Comparison of ENCODE assay signal across 1 cellular context in the genomic region with DNA sequence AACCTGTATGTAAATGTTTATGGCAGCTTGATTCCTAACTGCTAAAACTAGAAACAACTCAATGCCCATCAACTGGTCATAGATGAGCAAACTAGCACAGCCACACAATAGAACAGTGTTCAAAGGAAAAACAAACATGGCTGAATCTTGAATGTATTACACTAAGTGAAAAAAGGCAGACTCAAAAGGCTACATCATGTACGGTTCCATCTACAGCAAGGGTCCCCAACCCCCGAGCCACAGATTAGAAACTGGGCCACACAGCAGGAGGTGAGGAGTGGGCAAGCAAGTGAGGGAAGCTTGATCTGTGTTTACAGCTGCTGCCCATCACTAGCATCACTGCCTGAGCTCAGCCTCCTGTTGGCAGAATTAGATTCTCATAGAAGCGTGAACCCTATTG.
TF ChIP-seq lines count a peak whose summit lies in the region.

No MANE protein-coding gene starts in this region.

TF ChIP-seq in WTC11, 78 proteins besides CTCF, POLR2A, EP300 and RAD21 (continued from another document):
- TF ChIP-seq, protein P1, sequence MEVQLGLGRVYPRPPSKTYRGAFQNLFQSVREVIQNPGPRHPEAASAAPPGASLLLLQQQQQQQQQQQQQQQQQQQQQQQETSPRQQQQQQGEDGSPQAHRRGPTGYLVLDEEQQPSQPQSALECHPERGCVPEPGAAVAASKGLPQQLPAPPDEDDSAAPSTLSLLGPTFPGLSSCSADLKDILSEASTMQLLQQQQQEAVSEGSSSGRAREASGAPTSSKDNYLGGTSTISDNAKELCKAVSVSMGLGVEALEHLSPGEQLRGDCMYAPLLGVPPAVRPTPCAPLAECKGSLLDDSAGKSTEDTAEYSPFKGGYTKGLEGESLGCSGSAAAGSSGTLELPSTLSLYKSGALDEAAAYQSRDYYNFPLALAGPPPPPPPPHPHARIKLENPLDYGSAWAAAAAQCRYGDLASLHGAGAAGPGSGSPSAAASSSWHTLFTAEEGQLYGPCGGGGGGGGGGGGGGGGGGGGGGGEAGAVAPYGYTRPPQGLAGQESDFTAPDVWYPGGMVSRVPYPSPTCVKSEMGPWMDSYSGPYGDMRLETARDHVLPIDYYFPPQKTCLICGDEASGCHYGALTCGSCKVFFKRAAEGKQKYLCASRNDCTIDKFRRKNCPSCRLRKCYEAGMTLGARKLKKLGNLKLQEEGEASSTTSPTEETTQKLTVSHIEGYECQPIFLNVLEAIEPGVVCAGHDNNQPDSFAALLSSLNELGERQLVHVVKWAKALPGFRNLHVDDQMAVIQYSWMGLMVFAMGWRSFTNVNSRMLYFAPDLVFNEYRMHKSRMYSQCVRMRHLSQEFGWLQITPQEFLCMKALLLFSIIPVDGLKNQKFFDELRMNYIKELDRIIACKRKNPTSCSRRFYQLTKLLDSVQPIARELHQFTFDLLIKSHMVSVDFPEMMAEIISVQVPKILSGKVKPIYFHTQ (CRISPR knock-in tag; IDR thresholded peaks at IDR 0.05): no peak
- TF ChIP-seq, protein P2, sequence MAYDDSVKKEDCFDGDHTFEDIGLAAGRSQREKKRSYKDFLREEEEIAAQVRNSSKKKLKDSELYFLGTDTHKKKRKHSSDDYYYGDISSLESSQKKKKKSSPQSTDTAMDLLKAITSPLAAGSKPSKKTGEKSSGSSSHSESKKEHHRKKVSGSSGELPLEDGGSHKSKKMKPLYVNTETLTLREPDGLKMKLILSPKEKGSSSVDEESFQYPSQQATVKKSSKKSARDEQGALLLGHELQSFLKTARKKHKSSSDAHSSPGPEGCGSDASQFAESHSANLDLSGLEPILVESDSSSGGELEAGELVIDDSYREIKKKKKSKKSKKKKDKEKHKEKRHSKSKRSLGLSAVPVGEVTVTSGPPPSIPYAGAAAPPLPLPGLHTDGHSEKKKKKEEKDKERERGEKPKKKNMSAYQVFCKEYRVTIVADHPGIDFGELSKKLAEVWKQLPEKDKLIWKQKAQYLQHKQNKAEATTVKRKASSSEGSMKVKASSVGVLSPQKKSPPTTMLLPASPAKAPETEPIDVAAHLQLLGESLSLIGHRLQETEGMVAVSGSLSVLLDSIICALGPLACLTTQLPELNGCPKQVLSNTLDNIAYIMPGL (CRISPR knock-in tag; IDR thresholded peaks at IDR 0.05): no peak
- TF ChIP-seq NR2C2 (CRISPR knock-in tag; IDR thresholded peaks at IDR 0.05) (no peak), ARID4B (CRISPR knock-in tag; IDR thresholded peaks at IDR 0.05; ENCODE audit: borderline replicate concordance) (no peak), TCF7 (CRISPR knock-in tag; IDR thresholded peaks at IDR 0.05; ENCODE audit: low read depth) (no peak), HMGA2 (CRISPR knock-in tag; IDR thresholded peaks at IDR 0.05) (no peak), ESRRA (CRISPR knock-in tag; IDR thresholded peaks at IDR 0.05; ENCODE audit: borderline replicate concordance) (no peak), FOXK1 (CRISPR knock-in tag; IDR thresholded peaks at IDR 0.05) (no peak), ZSCAN18 (CRISPR knock-in tag; IDR thresholded peaks at IDR 0.05) (no peak), TEAD1 (CRISPR knock-in tag; IDR thresholded peaks at IDR 0.05) (no peak), GABPB1 (CRISPR knock-in tag; IDR thresholded peaks at IDR 0.05) (no peak), FOXJ3 (CRISPR knock-in tag; IDR thresholded peaks at IDR 0.05; ENCODE audit: borderline replicate concordance) (no peak), SMAD4 (CRISPR knock-in tag; IDR thresholded peaks at IDR 0.05) (no peak), JUN (CRISPR knock-in tag; IDR thresholded peaks at IDR 0.05) (no peak)
